10 cellular contexts compared by ENCODE assay signal in genomic region chrX:48447201-48447600, GRCh38. TPM values are rescaled to one million over a fixed set of nuclear protein-coding genes. Genes with fewer than 3 reads are reported as not detected.
"Had no signal": no experiment of that assay in that cellular context is flagged by ENCODE, and none has a peak within 500 bp of the region (broad histone marks: within the 10 kb centered on the region; RNA-seq: fewer than 3 reads in every experiment).

No MANE protein-coding gene starts in this region.

RNA-seq across cellular contexts. Expression of gene SLC38A5, which starts 22.9 kb away (rescaled TPM):
- total RNA-seq: SK-MEL-5 had no signal

RNA-seq across cellular contexts. Expression of gene SSX4B, which starts 35.4 kb away (rescaled TPM):
- total RNA-seq: OCI-LY7, PC-3, PC-9, Peyer's patch, Right ventricle myocardium inferior, Right ventricle myocardium superior, SJCRH30, T-cell had no signal
- polyA plus RNA-seq: SK-N-SH had no signal
